Comparison of ENCODE assay signal across 1 cellular context in genomic region chr4:41610474-41610873, GRCh38.
TF ChIP-seq lines count a peak whose summit lies in the region.

No MANE protein-coding gene starts in this region.

TF ChIP-seq in A549, 52 proteins besides CTCF, POLR2A, EP300 and RAD21 (continued from another document):
- TF ChIP-seq ELK1 (IDR thresholded peaks at IDR 0.05; ENCODE audit: low read depth, low read length) (no peak), SREBF2 (IDR thresholded peaks at IDR 0.05) (no peak), FOSB (CRISPR knock-in tag; IDR thresholded peaks at IDR 0.05) (no peak), ZNF302 (CRISPR knock-in tag; IDR thresholded peaks at IDR 0.05) (no peak), CBX2 (IDR thresholded peaks at IDR 0.05; ENCODE audit: borderline replicate concordance, low read depth) (no peak), CBX8 (IDR thresholded peaks at IDR 0.05) (no peak), PBX3 (IDR thresholded peaks at IDR 0.05) (no peak), BCL3 (IDR thresholded peaks at IDR 0.05) (no peak), JUNB (IDR thresholded peaks at IDR 0.05) (no peak), SMC3 (IDR thresholded peaks at IDR 0.05) (no peak), MAFK (IDR thresholded peaks at IDR 0.05; ENCODE audit: partially characterized antibody) (no peak), CEBPB (IDR thresholded peaks at IDR 0.05) (no peak), EHMT2 (IDR thresholded peaks at IDR 0.05; ENCODE audit: low read depth) (no peak), NFE2L2 (conservative IDR thresholded peaks at IDR 0.05; ENCODE audit: low read length) (no peak), HOXB5 (CRISPR knock-in tag; IDR thresholded peaks at IDR 0.05) (no peak), ZFP36 (IDR thresholded peaks at IDR 0.05; ENCODE audit: borderline replicate concordance, partially characterized antibody) (no peak), EHF (CRISPR knock-in tag; IDR thresholded peaks at IDR 0.05) (no peak), CHD4 (IDR thresholded peaks at IDR 0.05; ENCODE audit: borderline replicate concordance) (no peak), HEYL (CRISPR knock-in tag; IDR thresholded peaks at IDR 0.05) (no peak)
